21 cellular contexts compared by ENCODE assay signal in the genomic region with DNA sequence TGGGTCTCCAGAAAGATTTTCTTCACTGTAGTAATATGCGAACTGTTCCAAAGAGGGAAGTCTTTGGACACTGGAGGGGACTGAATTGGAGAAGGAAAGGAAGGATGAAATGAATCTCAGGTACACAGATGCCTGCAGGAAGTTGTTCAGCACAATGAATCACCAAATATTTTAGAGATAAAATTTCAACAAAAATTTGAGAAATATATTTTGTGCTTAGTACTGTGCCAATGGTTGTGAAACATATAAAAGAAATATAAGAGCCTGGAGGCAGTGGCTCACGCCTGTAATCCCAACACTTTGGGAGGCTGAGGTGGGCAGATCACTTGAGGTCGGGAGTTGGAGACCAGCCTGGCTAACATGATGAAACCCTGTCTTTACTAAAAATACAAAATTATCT. TPM values are rescaled to one million over a fixed set of nuclear protein-coding genes. Genes with fewer than 3 reads are reported as not detected.
DNase-seq lines count a peak whose midpoint lies in the region; ATAC-seq and TF ChIP-seq lines count a peak whose summit lies in the region.
"Had no signal": no experiment of that assay in that cellular context is flagged by ENCODE, and none has a peak within 500 bp of the region (broad histone marks: within the 10 kb centered on the region; RNA-seq: fewer than 3 reads in every experiment).

No MANE protein-coding gene starts in this region.

- peaks cover 2% of the 10 kb centered on the region for H3K36me3 ChIP-seq in mammary epithelial cell (ENCODE audit: insufficient read depth, low read length)
- H3K36me3 ChIP-seq in neural cell (ENCODE audit: insufficient read depth, low read length) = no peaks in the 10 kb centered on the region
- peaks cover 63% of the 10 kb centered on the region for H3K36me3 ChIP-seq in left ventricle myocardium inferior

- TF ChIP-seq CTCF in mammary epithelial cell (conservative IDR thresholded peaks at IDR 0.05 in 1 of 2, IDR thresholded peaks at IDR 0.05 in 1 of 2; ENCODE audit: extremely low read depth in 1 of 2, insufficient read depth in 1 of 2, low read depth in 1 of 2, low read length in 2 of 2) (no peak), neural cell (IDR thresholded peaks at IDR 0.05; ENCODE audit: poor library complexity, severe bottlenecking) (no peak), left ventricle myocardium inferior (IDR thresholded peaks at IDR 0.05; ENCODE audit: borderline replicate concordance) (no peak)

- no peaks in the 10 kb centered on the region for H3K9me2 ChIP-seq in neural cell (ENCODE audit: insufficient read depth, low read length)
- H3K9me2 ChIP-seq: SK-N-SH had no signal

- peaks cover 46% of the 10 kb centered on the region for H3K4me1 Mint-ChIP-seq in activated naive CD8-positive, alpha-beta T cell (ENCODE audit: low read depth)
- peaks cover 33% of the 10 kb centered on the region for H3K4me1 Mint-ChIP-seq in activated naive CD8-positive, alpha-beta T cell treated with anti-CD3 and anti-CD28 coated beads, Interleukin-2, amount 50 U/mL, for 24 hours

- H3K9me3 ChIP-seq in mammary epithelial cell (replicated peaks; ENCODE audit: insufficient read depth, low read length) = no peaks in the 10 kb centered on the region
- H3K9me3 ChIP-seq in neural cell (ENCODE audit: low read length) = no peaks in the 10 kb centered on the region
- H3K9me3 ChIP-seq in left ventricle myocardium inferior (replicated peaks) = no peaks in the 10 kb centered on the region
- H3K9me3 ChIP-seq: HAP-1, SK-N-SH had no signal

- H3K79me2 ChIP-seq in mammary epithelial cell (ENCODE audit: insufficient read depth, low read length) (peaks cover 48% of the 10 kb centered on the region), neural cell (replicated peaks; ENCODE audit: insufficient read depth, low read length) (peaks cover 4% of the 10 kb centered on the region)

- H3K4me3 ChIP-seq in mammary epithelial cell (replicated peaks in 1 of 3; ENCODE audit: insufficient read depth in 1 of 3, low read depth in 2 of 3, low read length in 3 of 3) (no peak overlapping the region), neural cell (ENCODE audit: low read length) (peak overlapping the region; percentile 28), left ventricle myocardium inferior (no peak overlapping the region)
- H3K4me3 ChIP-seq: HAP-1 had no signal

- no peaks in the 10 kb centered on the region for H3K27me3 Mint-ChIP-seq in activated naive CD8-positive, alpha-beta T cell
- H3K27me3 Mint-ChIP-seq in activated naive CD8-positive, alpha-beta T cell treated with anti-CD3 and anti-CD28 coated beads, Interleukin-2, amount 50 U/mL, for 24 hours = no peaks in the 10 kb centered on the region
- H3K27me3 Mint-ChIP-seq: IgD-negative memory B cell had no signal

- in situ Hi-C loops in mammary epithelial cell (cut with MboI; ENCODE audit: low sequenced_read_pairs in 2 of 2) = no loop called here

- H4K20me1 ChIP-seq in mammary epithelial cell (ENCODE audit: insufficient read depth, low read length) (no peaks in the 10 kb centered on the region), neural cell (ENCODE audit: insufficient read depth) (no peaks in the 10 kb centered on the region)

- H3K4me1 ChIP-seq in mammary epithelial cell (ENCODE audit: insufficient read depth, low read length) (peaks cover 11% of the 10 kb centered on the region), left ventricle myocardium inferior (peaks cover 49% of the 10 kb centered on the region)
- H3K4me1 ChIP-seq: HAP-1 had no signal

- H3K27ac ChIP-seq in mammary epithelial cell (ENCODE audit: insufficient read depth, low read depth, low read length) = no peak overlapping the region
- H3K27ac ChIP-seq in neural cell (ENCODE audit: low read length) = no peak overlapping the region
- no peak overlapping the region for H3K27ac ChIP-seq in left ventricle myocardium inferior (replicated peaks)
- H3K27ac ChIP-seq: 22Rv1 had no signal

- H3K4me2 ChIP-seq in mammary epithelial cell (ENCODE audit: insufficient read depth, low read depth, low read length) = peak overlapping the region; percentile 35
- no peak overlapping the region for H3K4me2 ChIP-seq in neural cell (ENCODE audit: low read length)
- H3K4me2 ChIP-seq: SK-N-SH had no signal

- dilution Hi-C loops in mammary epithelial cell (cut with HindIII; ENCODE audit: low sequenced_read_pairs) = no loop called here

- no peak overlapping the region for H3K27ac Mint-ChIP-seq in activated naive CD8-positive, alpha-beta T cell
- H3K27ac Mint-ChIP-seq in activated naive CD8-positive, alpha-beta T cell treated with anti-CD3 and anti-CD28 coated beads, Interleukin-2, amount 50 U/mL, for 24 hours = no peak overlapping the region
- H3K27ac Mint-ChIP-seq: IgD-negative memory B cell had no signal

- peak overlapping the region; percentile 36 for H3K4me3 Mint-ChIP-seq in activated naive CD8-positive, alpha-beta T cell
- no peak overlapping the region for H3K4me3 Mint-ChIP-seq in activated naive CD8-positive, alpha-beta T cell treated with anti-CD3 and anti-CD28 coated beads, Interleukin-2, amount 50 U/mL, for 24 hours

- WGBS in mammary epithelial cell (ENCODE audit: low coverage, missing lambda C conversion rate) = 71% methylated on average over 3 of the region's 3 CpGs

- no peaks in the 10 kb centered on the region for H3K9me3 Mint-ChIP-seq in activated naive CD8-positive, alpha-beta T cell (ENCODE audit: low read depth)
- no peaks in the 10 kb centered on the region for H3K9me3 Mint-ChIP-seq in activated naive CD8-positive, alpha-beta T cell treated with anti-CD3 and anti-CD28 coated beads, Interleukin-2, amount 50 U/mL, for 24 hours
- H3K9me3 Mint-ChIP-seq: IgD-negative memory B cell had no signal

- ATAC-seq in activated naive CD8-positive, alpha-beta T cell treated with anti-CD3 and anti-CD28 coated beads, Interleukin-2, amount 50 U/mL, for 24 hours = no peak

- no peak for DNase-seq in activated naive CD8-positive, alpha-beta T cell treated with anti-CD3 and anti-CD28 coated beads, Interleukin-2, amount 50 U/mL, for 24 hours
- DNase-seq in mammary epithelial cell (no peak), C1 segment of cervical spinal cord (lab: John Stamatoyannopoulos, UW) (no peak), left ventricle myocardium inferior (no peak), NCI-H1048 (lab: John Stamatoyannopoulos, UW) (no peak), cerebellum (ENCODE audit: low spot score) (no peak)
- DNase-seq: COR-L47; DMS 273 treated with DMSO at 0.1 percent for 48 hours; GDM1; Karpas-422; MM.1S; NCI-H1105; NCI-H2081; NK-92 treated with Interleukin-12 subunit alpha and Interleukin-12 subunit beta, amount 100 ng/mL, for 24 hours; SHP77 treated with DMSO at 0.1 percent for 48 hours; SK-N-SH had no signal

- H2AFZ ChIP-seq in mammary epithelial cell (ENCODE audit: low read depth, low read length) = no peak overlapping the region
- no peak overlapping the region for H2AFZ ChIP-seq in neural cell (ENCODE audit: low read depth, low read length)

- CTCF ChIA-PET in mammary epithelial cell (lab: Charles Lee; ENCODE audit: low non-redundant PET) = no interaction called here

- H3F3A ChIP-seq in neural cell (ENCODE audit: insufficient read depth, low read length, poor library complexity, severe bottlenecking) = no peaks in the 10 kb centered on the region

- intact Hi-C loops in mammary epithelial cell (cut with micrococcal nuclease) (no loop called here), left ventricle myocardium inferior (cut with micrococcal nuclease) (no loop called here)

- peaks cover 16% of the 10 kb centered on the region for H3K36me3 Mint-ChIP-seq in activated naive CD8-positive, alpha-beta T cell
- peaks cover 29% of the 10 kb centered on the region for H3K36me3 Mint-ChIP-seq in activated naive CD8-positive, alpha-beta T cell treated with anti-CD3 and anti-CD28 coated beads, Interleukin-2, amount 50 U/mL, for 24 hours (ENCODE audit: low read depth)

- H3K27me3 ChIP-seq in mammary epithelial cell (ENCODE audit: insufficient read depth, low read length) (no peaks in the 10 kb centered on the region), neural cell (ENCODE audit: insufficient read depth, low read depth, low read length) (no peaks in the 10 kb centered on the region), left ventricle myocardium inferior (ENCODE audit: low read depth) (no peaks in the 10 kb centered on the region)

- BruUV-seq in mammary epithelial cell (replicated peaks; lab: Mats Ljungman, UMichigan) = no TSS peak

- TF ChIP-seq RAD21 in neural cell (conservative IDR thresholded peaks at IDR 0.05) = no peak

- no peak for TF ChIP-seq EP300 in neural cell (conservative IDR thresholded peaks at IDR 0.05; ENCODE audit: poor library complexity, severe bottlenecking)

- H3K9ac ChIP-seq in mammary epithelial cell (ENCODE audit: insufficient read depth, low read length) (no peak overlapping the region), neural cell (ENCODE audit: low read length) (no peak overlapping the region)
- H3K9ac ChIP-seq: SK-N-SH had no signal

TF ChIP-seq in neural cell, 6 proteins besides CTCF, POLR2A, EP300 and RAD21 (continues in another document):
- no peak for TF ChIP-seq SMC3 (conservative IDR thresholded peaks at IDR 0.05; ENCODE audit: poor library complexity)
- no peak for TF ChIP-seq MXI1 (conservative IDR thresholded peaks at IDR 0.05; ENCODE audit: poor library complexity, severe bottlenecking)
- TF ChIP-seq TAF1 (IDR thresholded peaks at IDR 0.05; ENCODE audit: low read depth) = no peak
- no peak for TF ChIP-seq EZH2 (IDR thresholded peaks at IDR 0.05; ENCODE audit: borderline replicate concordance, insufficient read depth, low read length, poor library complexity, severe bottlenecking)

RNA-seq across cellular contexts. Expression of a gene that starts 3.2 kb away (rescaled TPM):
- total RNA-seq in mammary epithelial cell (10 to 100 TPM; 17.5 to 23.0 TPM), left ventricle myocardium inferior (10.6 TPM), cerebellum (24.8 TPM)
- polyA plus RNA-seq in mammary epithelial cell (14.3 TPM), neural cell (39.7 and 52.6 TPM in 2 replicates)
- polyA minus RNA-seq in mammary epithelial cell (13.5 TPM), neural cell (29.5 and 35.5 TPM in 2 replicates)

RNA-seq across cellular contexts. Expression of a gene that starts 3.4 kb away (rescaled TPM):
- total RNA-seq in mammary epithelial cell = 100 to 1,000 TPM in 1 of 2 donors, 10 to 100 TPM in 1; 94.7 to 157 TPM
- 62.0 TPM for polyA plus RNA-seq in mammary epithelial cell
- 90.5 TPM for polyA minus RNA-seq in mammary epithelial cell
- 10.9 and 13.3 TPM in 2 replicates for polyA plus RNA-seq in neural cell
- 12.3 and 14.4 TPM in 2 replicates for polyA minus RNA-seq in neural cell
- 39.4 TPM for total RNA-seq in left ventricle myocardium inferior
- 16.0 TPM for total RNA-seq in cerebellum

RNA-seq across cellular contexts. Expression of a gene that starts 29.9 kb away (rescaled TPM):
- total RNA-seq in mammary epithelial cell (10 to 100 TPM; 64.8 to 83.0 TPM), left ventricle myocardium inferior (71.5 TPM), cerebellum (39.5 TPM)
- polyA plus RNA-seq in mammary epithelial cell (42.8 TPM), neural cell (22.7 and 29.4 TPM in 2 replicates)
- polyA minus RNA-seq in mammary epithelial cell (54.5 TPM), neural cell (47.2 and 47.5 TPM in 2 replicates)

RNA-seq across cellular contexts. Expression of a gene that starts 52.4 kb away (rescaled TPM):
- total RNA-seq in mammary epithelial cell (100 to 1,000 TPM; 140 to 186 TPM), left ventricle myocardium inferior (3.5 TPM), cerebellum (6.3 TPM)
- polyA plus RNA-seq in mammary epithelial cell (342 TPM), neural cell (not detected in 2 replicates)
- polyA minus RNA-seq in mammary epithelial cell (129 TPM), neural cell (not detected in 2 replicates)
